ENCODE assay signal across 8 cellular contexts in genomic region chr5:80185535-80185934, GRCh38.
DNase-seq lines count a peak whose midpoint lies in the region; ATAC-seq and TF ChIP-seq lines count a peak whose summit lies in the region.
"Not testable (repeated sequence)": the region's sequence is repeated elsewhere in the genome, so short reads cannot be mapped to it uniquely, and the experiment has no call there.

No MANE protein-coding gene starts in this region.

- CTCF ChIA-PET in HCT116 (lab: Charles Lee): not testable (repeated sequence)
- CTCF ChIA-PET in activated CD8-positive, alpha-beta T cell treated with anti-CD3 and anti-CD28 coated beads, Interleukin-2, amount 10 ng/mL, durations not matched to agents 7 days and 5 days (lab: Charles Lee): interaction anchor here (1.0 to 2.5 kb wide), 6 partner anchors 9 to 89 kb away, joined by 3 to 7 read pairs (median 3); no protein-coding TSS in a partner anchor

- not testable (repeated sequence) for H2AFZ ChIP-seq in HCT116 (ENCODE audit: low read depth, low read length, poor library complexity, severe bottlenecking); SU-DHL-6 (ENCODE audit: low read depth, low read length, severe bottlenecking)

- H3K4me2 ChIP-seq in HCT116 (ENCODE audit: low read length): peak overlapping the region; percentile 71
- H3K4me2 ChIP-seq in SU-DHL-6 (ENCODE audit: low read depth, low read length, poor library complexity, severe bottlenecking): peak overlapping the region; percentile 81

- not testable (repeated sequence) for H3K27me3 ChIP-seq in HCT116 (ENCODE audit: insufficient read depth, low read length); SU-DHL-6 (ENCODE audit: low read length); esophagus squamous epithelium; mucosa of rectum (ENCODE audit: control insufficient read depth in 2 of 2, insufficient read depth in 2 of 2, low read length in 2 of 2)

- peaks cover 8 to 14% of the 10 kb centered on the region in 2 donors for H3K36me3 Mint-ChIP-seq in CD14-positive monocyte
- peaks cover 46% of the 10 kb centered on the region for H3K36me3 Mint-ChIP-seq in activated CD8-positive, alpha-beta T cell treated with anti-CD3 and anti-CD28 coated beads, Interleukin-2, amount 10 ng/mL, durations not matched to agents 7 days and 5 days (ENCODE audit: low read depth)
- peaks cover 26% of the 10 kb centered on the region for H3K36me3 Mint-ChIP-seq in activated naive CD8-positive, alpha-beta T cell treated with anti-CD3 and anti-CD28 coated beads for 36 hours
- H3K36me3 Mint-ChIP-seq in stimulated activated naive B cell treated with anti-CD40 and anti-IgM and Interleukin-4, amounts not matched to agents 10 μg/mL and 1 μg/mL and 100 μg/mL, for 72 hours: peaks cover 0 to 16% of the 10 kb centered on the region in 2 donors

- not testable (repeated sequence) for H4K20me1 ChIP-seq in HCT116 (ENCODE audit: insufficient read depth); SU-DHL-6 (ENCODE audit: low read depth, low read length)

- not testable (repeated sequence) for H3K27me3 Mint-ChIP-seq in CD14-positive monocyte (ENCODE audit: low read depth in 3 of 3); activated CD8-positive, alpha-beta T cell treated with anti-CD3 and anti-CD28 coated beads, Interleukin-2, amount 10 ng/mL, durations not matched to agents 7 days and 5 days (ENCODE audit: low read depth); activated naive CD8-positive, alpha-beta T cell treated with anti-CD3 and anti-CD28 coated beads for 36 hours; stimulated activated naive B cell treated with anti-CD40 and anti-IgM and Interleukin-4, amounts not matched to agents 10 μg/mL and 1 μg/mL and 100 μg/mL, for 72 hours

- TF ChIP-seq CTCF in CD14-positive monocyte (IDR thresholded peaks at IDR 0.05); HCT116 (IDR thresholded peaks at IDR 0.05 in 2 of 3, conservative IDR thresholded peaks at IDR 0.05 in 1 of 3; ENCODE audit: borderline replicate concordance in 1 of 3, insufficient read depth in 1 of 3, low read depth in 2 of 3, low read length in 2 of 3); SU-DHL-6 (IDR thresholded peaks at IDR 0.05; ENCODE audit: insufficient read depth, low read length, poor library complexity, severe bottlenecking); esophagus squamous epithelium (IDR thresholded peaks at IDR 0.05): not testable (repeated sequence)

- not testable (repeated sequence) for H3K36me3 ChIP-seq in HCT116 (ENCODE audit: control insufficient read depth in 1 of 2, insufficient read depth in 2 of 2, low read length in 2 of 2); SU-DHL-6 (ENCODE audit: low read length); esophagus squamous epithelium; mucosa of rectum (ENCODE audit: control insufficient read depth in 2 of 2, insufficient read depth in 2 of 2, low read length in 2 of 2)

- H3K4me1 Mint-ChIP-seq in CD14-positive monocyte: peaks cover 67% of the 10 kb centered on the region
- H3K4me1 Mint-ChIP-seq in activated CD8-positive, alpha-beta T cell treated with anti-CD3 and anti-CD28 coated beads, Interleukin-2, amount 10 ng/mL, durations not matched to agents 7 days and 5 days (ENCODE audit: low read depth): peaks cover 92% of the 10 kb centered on the region
- H3K4me1 Mint-ChIP-seq in activated naive CD8-positive, alpha-beta T cell treated with anti-CD3 and anti-CD28 coated beads for 36 hours: peaks cover 86% of the 10 kb centered on the region
- peaks cover 38 to 75% of the 10 kb centered on the region in 2 donors for H3K4me1 Mint-ChIP-seq in stimulated activated naive B cell treated with anti-CD40 and anti-IgM and Interleukin-4, amounts not matched to agents 10 μg/mL and 1 μg/mL and 100 μg/mL, for 72 hours

- H3K4me3 Mint-ChIP-seq in CD14-positive monocyte; stimulated activated naive B cell treated with anti-CD40 and anti-IgM and Interleukin-4, amounts not matched to agents 10 μg/mL and 1 μg/mL and 100 μg/mL, for 72 hours: not testable (repeated sequence)
- peak overlapping the region; percentile 49 for H3K4me3 Mint-ChIP-seq in activated CD8-positive, alpha-beta T cell treated with anti-CD3 and anti-CD28 coated beads, Interleukin-2, amount 10 ng/mL, durations not matched to agents 7 days and 5 days
- H3K4me3 Mint-ChIP-seq in activated naive CD8-positive, alpha-beta T cell treated with anti-CD3 and anti-CD28 coated beads for 36 hours: peak overlapping the region; percentile 50

- BruUV-seq in HCT116 (replicated peaks; lab: Mats Ljungman, UMichigan): not testable (repeated sequence)

- H3K9me2 ChIP-seq in HCT116 (ENCODE audit: insufficient read depth); SU-DHL-6 (replicated peaks; ENCODE audit: insufficient read depth, low read length): not testable (repeated sequence)

- intact Hi-C loops in CD14-positive monocyte (cut with micrococcal nuclease): loop anchor here in 1 of 2 donors (5.0 to 10.0 kb wide), 2 partner anchors 38 to 69 kb away; partner anchors contain the start of gene SERINC5
- intact Hi-C loops in HCT116 (cut with micrococcal nuclease): loop anchor here (2.0 kb wide), 1 partner anchor 71 kb away; the partner anchor contains the start of gene SERINC5
- intact Hi-C loops in esophagus squamous epithelium (cut with DNase I): loop anchor here (5.0 kb wide), 1 partner anchor 62 kb away; no protein-coding TSS in a partner anchor

- H3K9me3 ChIP-seq in HCT116 (ENCODE audit: control insufficient read depth in 1 of 2, insufficient read depth in 1 of 2, low read depth in 1 of 2, low read length in 2 of 2); SU-DHL-6 (ENCODE audit: insufficient read depth, low read length); esophagus squamous epithelium; mucosa of rectum (ENCODE audit: control insufficient read depth in 2 of 2, low read length in 2 of 2): not testable (repeated sequence)

- TF ChIP-seq POLR2A in HCT116 (IDR thresholded peaks at IDR 0.05; ENCODE audit: borderline replicate concordance, extremely low read depth, insufficient read depth, insufficient read length); esophagus squamous epithelium (IDR thresholded peaks at IDR 0.05): not testable (repeated sequence)

- not testable (repeated sequence) for H3K79me2 ChIP-seq in HCT116 (ENCODE audit: insufficient read depth, low read length)
- peaks cover 71% of the 10 kb centered on the region for H3K79me2 ChIP-seq in SU-DHL-6 (ENCODE audit: insufficient read depth, low read length)

- H3K9me3 Mint-ChIP-seq in CD14-positive monocyte; activated CD8-positive, alpha-beta T cell treated with anti-CD3 and anti-CD28 coated beads, Interleukin-2, amount 10 ng/mL, durations not matched to agents 7 days and 5 days (ENCODE audit: insufficient read depth); activated naive CD8-positive, alpha-beta T cell treated with anti-CD3 and anti-CD28 coated beads for 36 hours; stimulated activated naive B cell treated with anti-CD40 and anti-IgM and Interleukin-4, amounts not matched to agents 10 μg/mL and 1 μg/mL and 100 μg/mL, for 72 hours: not testable (repeated sequence)

- not testable (repeated sequence) for ATAC-seq in HCT116; activated CD8-positive, alpha-beta T cell treated with anti-CD3 and anti-CD28 coated beads, Interleukin-2, amount 10 ng/mL, durations not matched to agents 7 days and 5 days; stimulated activated naive B cell treated with anti-CD40 and anti-IgM and Interleukin-4, amounts not matched to agents 10 μg/mL and 1 μg/mL and 100 μg/mL, for 72 hours (replicated peaks)

- not testable (repeated sequence) for TF ChIP-seq RAD21 in HCT116 (IDR thresholded peaks at IDR 0.05; ENCODE audit: low read depth)

- peaks cover 90% of the 10 kb centered on the region for H3F3A ChIP-seq in SU-DHL-6 (ENCODE audit: insufficient read depth)

- H3K4me3 ChIP-seq in HCT116 (replicated peaks in 1 of 2; ENCODE audit: low read depth in 1 of 2, low read length in 2 of 2); SU-DHL-6 (ENCODE audit: insufficient read depth, low read length, poor library complexity, severe bottlenecking); esophagus squamous epithelium; mucosa of rectum (ENCODE audit: low read length in 2 of 2): not testable (repeated sequence)

- 76 to 86% methylated on average over 9 of the region's 9 CpGs for WGBS in esophagus squamous epithelium, 2 donors

- RAD21 ChIA-PET in HCT116 (lab: Charles Lee; ENCODE audit: low non-redundant PET in 1 of 2, low total read pairs in 2 of 2, uncharacterized antibody in 2 of 2, unreplicated experiment in 2 of 2): not testable (repeated sequence)

- POLR2A ChIA-PET in HCT116 (lab: Charles Lee): not testable (repeated sequence)
- POLR2A ChIA-PET in activated CD8-positive, alpha-beta T cell treated with anti-CD3 and anti-CD28 coated beads, Interleukin-2, amount 10 ng/mL, durations not matched to agents 7 days and 5 days (lab: Charles Lee): interaction anchor here (0.9 to 6.5 kb wide), 3 partner anchors 9 to 71 kb away, joined by 3 to 50 read pairs (median 3); partner anchors contain the start of gene SERINC5

- not testable (repeated sequence) for H3K9ac ChIP-seq in HCT116 (ENCODE audit: low read length); mucosa of rectum (ENCODE audit: low read depth in 1 of 2, low read length in 2 of 2)
- peak overlapping the region; percentile 58 for H3K9ac ChIP-seq in SU-DHL-6 (ENCODE audit: low read length)

- H3K4me1 ChIP-seq in HCT116 (ENCODE audit: control insufficient read depth in 1 of 2, insufficient read depth in 2 of 2, low read length in 2 of 2) (peaks cover 66 to 73% of the 10 kb centered on the region in 2 experiments), esophagus squamous epithelium (peaks cover 38 to 78% (median 50%) of the 10 kb centered on the region in 3 donors), mucosa of rectum (ENCODE audit: control insufficient read depth in 2 of 2, insufficient read depth in 2 of 2, low read length in 2 of 2) (peaks cover 43 to 50% of the 10 kb centered on the region in 2 donors)

- not testable (repeated sequence) for DNase-seq in CD14-positive monocyte (ENCODE audit: low spot score); HCT116 (ENCODE audit: low read depth, low spot score); activated CD8-positive, alpha-beta T cell treated with anti-CD3 and anti-CD28 coated beads, Interleukin-2, amount 10 ng/mL, durations not matched to agents 7 days and 5 days; activated naive CD8-positive, alpha-beta T cell treated with anti-CD3 and anti-CD28 coated beads for 36 hours; esophagus squamous epithelium (lab: John Stamatoyannopoulos, UW); stimulated activated naive B cell treated with anti-CD40 and anti-IgM and Interleukin-4, amounts not matched to agents 10 μg/mL and 1 μg/mL and 100 μg/mL, for 72 hours

- peak overlapping the region in 4 of 7 donors; percentile 38 to 72 (median 54) for H3K27ac Mint-ChIP-seq in CD14-positive monocyte
- peak overlapping the region; percentile 92 for H3K27ac Mint-ChIP-seq in activated CD8-positive, alpha-beta T cell treated with anti-CD3 and anti-CD28 coated beads, Interleukin-2, amount 10 ng/mL, durations not matched to agents 7 days and 5 days
- H3K27ac Mint-ChIP-seq in activated naive CD8-positive, alpha-beta T cell treated with anti-CD3 and anti-CD28 coated beads for 36 hours: peak overlapping the region; percentile 85
- peak overlapping the region; percentile 54 for H3K27ac Mint-ChIP-seq in stimulated activated naive B cell treated with anti-CD40 and anti-IgM and Interleukin-4, amounts not matched to agents 10 μg/mL and 1 μg/mL and 100 μg/mL, for 72 hours

- peak overlapping the region; percentile 66 for H3K27ac ChIP-seq in HCT116 (ENCODE audit: low read depth, low read length)
- H3K27ac ChIP-seq in SU-DHL-6 (ENCODE audit: low read depth, low read length): peak overlapping the region; percentile 99
- peak overlapping the region; percentile 56 to 84 (median 74) for H3K27ac ChIP-seq in esophagus squamous epithelium
- H3K27ac ChIP-seq in mucosa of rectum (ENCODE audit: low read depth in 2 of 2, low read length in 2 of 2): peak overlapping the region; percentile 33 to 77
